8 cellular contexts compared by ENCODE assay signal in genomic region chr6:95364016-95364604, GRCh38.
DNase-seq lines count a peak whose midpoint lies in the region; ATAC-seq and TF ChIP-seq lines count a peak whose summit lies in the region.

No MANE protein-coding gene starts in this region.

- 72 to 74% methylated on average over 4 of the region's 4 CpGs for WGBS in upper lobe of left lung, 2 donors

- H3K9me3 Mint-ChIP-seq in stimulated activated naive B cell treated with anti-CD40 and anti-IgM and Interleukin-4, amounts not matched to agents 10 μg/mL and 1 μg/mL and 100 μg/mL, for 72 hours = no peaks in the 10 kb centered on the region

- no peak for TF ChIP-seq EP300 in upper lobe of left lung (IDR thresholded peaks at IDR 0.05)

- H3K27me3 ChIP-seq in BE2C (no peaks in the 10 kb centered on the region; the same call in 1 of the 2 replicates), dorsolateral prefrontal cortex (no peaks in the 10 kb centered on the region), upper lobe of left lung (no peaks in the 10 kb centered on the region)

- no peak for DNase-seq in BE2C
- DNase-seq in NCI-H460 (ENCODE audit: extremely low read depth, low read depth) = peak; percentile 15
- no peak for DNase-seq in dorsolateral prefrontal cortex
- no peak for DNase-seq in stimulated activated naive B cell treated with anti-CD40 and anti-IgM and Interleukin-4, amounts not matched to agents 10 μg/mL and 1 μg/mL and 100 μg/mL, for 72 hours
- DNase-seq in left colon = no peak
- DNase-seq in upper lobe of left lung = no peak

- H3K4me3 Mint-ChIP-seq in stimulated activated naive B cell treated with anti-CD40 and anti-IgM and Interleukin-4, amounts not matched to agents 10 μg/mL and 1 μg/mL and 100 μg/mL, for 72 hours = no peak overlapping the region

- H3K36me3 ChIP-seq in BE2C = no peaks in the 10 kb centered on the region
- no peaks in the 10 kb centered on the region for H3K36me3 ChIP-seq in upper lobe of left lung

- H3K27ac ChIP-seq in dorsolateral prefrontal cortex (no peak overlapping the region), upper lobe of left lung (no peak overlapping the region)

- no peaks in the 10 kb centered on the region for H3K27me3 Mint-ChIP-seq in stimulated activated naive B cell treated with anti-CD40 and anti-IgM and Interleukin-4, amounts not matched to agents 10 μg/mL and 1 μg/mL and 100 μg/mL, for 72 hours

- ATAC-seq in GM19035 (IDR thresholded peaks at IDR 0.05; ENCODE audit: unreplicated experiment) (peak; percentile 67), HG03139 (IDR thresholded peaks at IDR 0.05; ENCODE audit: unreplicated experiment) (peak; percentile 76), left colon (no peak), upper lobe of left lung (ENCODE audit: low FRiP score in 2 of 2) (no peak)
- ATAC-seq in stimulated activated naive B cell treated with anti-CD40 and anti-IgM and Interleukin-4, amounts not matched to agents 10 μg/mL and 1 μg/mL and 100 μg/mL, for 72 hours (replicated peaks) = peak; percentile 64 to 82

- no peak overlapping the region for H3K27ac Mint-ChIP-seq in stimulated activated naive B cell treated with anti-CD40 and anti-IgM and Interleukin-4, amounts not matched to agents 10 μg/mL and 1 μg/mL and 100 μg/mL, for 72 hours

- H3K36me3 Mint-ChIP-seq in stimulated activated naive B cell treated with anti-CD40 and anti-IgM and Interleukin-4, amounts not matched to agents 10 μg/mL and 1 μg/mL and 100 μg/mL, for 72 hours = no peaks in the 10 kb centered on the region

- H3K9me3 ChIP-seq in BE2C (no peaks in the 10 kb centered on the region), upper lobe of left lung (no peaks in the 10 kb centered on the region)

- no peak overlapping the region for H3K4me3 ChIP-seq in BE2C (ENCODE audit: low read depth, low read length)
- H3K4me3 ChIP-seq in dorsolateral prefrontal cortex = no peak overlapping the region
- H3K4me3 ChIP-seq in upper lobe of left lung = no peak overlapping the region

- TF ChIP-seq CTCF in BE2C (IDR thresholded peaks at IDR 0.05; ENCODE audit: low read depth, low read length) (peak; percentile 50), dorsolateral prefrontal cortex (IDR thresholded peaks at IDR 0.05 in 54 of 56, conservative IDR thresholded peaks at IDR 0.05 in 2 of 56; ENCODE audit: low read depth in 1 of 56, partially characterized antibody in 56 of 56) (peak; percentile 29 to 71 (median 52)), upper lobe of left lung (IDR thresholded peaks at IDR 0.05) (peak in 1 of 6 experiments; percentile 11)

- no peak for TF ChIP-seq POLR2A in upper lobe of left lung (IDR thresholded peaks at IDR 0.05)

- no peaks in the 10 kb centered on the region for H3K4me1 Mint-ChIP-seq in stimulated activated naive B cell treated with anti-CD40 and anti-IgM and Interleukin-4, amounts not matched to agents 10 μg/mL and 1 μg/mL and 100 μg/mL, for 72 hours

- intact Hi-C loops in dorsolateral prefrontal cortex (cut with DNase I) = no loop called here
- intact Hi-C loops in left colon (cut with DNase I, micrococcal nuclease) = no loop called here

- H3K4me1 ChIP-seq in BE2C (no peaks in the 10 kb centered on the region), upper lobe of left lung (no peaks in the 10 kb centered on the region)

Comparison
In these comparisons a context has a peak if more than half of its experiments do, and no peak if none do; other contexts are left out.
1. ATAC-seq: peak in GM19035 (single experiment), HG03139 (single experiment) and stimulated activated naive B cell treated with anti-CD40 and anti-IgM and Interleukin-4, amounts not matched to agents 10 μg/mL and 1 μg/mL and 100 μg/mL, for 72 hours (2 of 2); none in left colon (single experiment) and upper lobe of left lung (0 of 2).